ENCODE assay signal across 20 cellular contexts in the genomic region with DNA sequence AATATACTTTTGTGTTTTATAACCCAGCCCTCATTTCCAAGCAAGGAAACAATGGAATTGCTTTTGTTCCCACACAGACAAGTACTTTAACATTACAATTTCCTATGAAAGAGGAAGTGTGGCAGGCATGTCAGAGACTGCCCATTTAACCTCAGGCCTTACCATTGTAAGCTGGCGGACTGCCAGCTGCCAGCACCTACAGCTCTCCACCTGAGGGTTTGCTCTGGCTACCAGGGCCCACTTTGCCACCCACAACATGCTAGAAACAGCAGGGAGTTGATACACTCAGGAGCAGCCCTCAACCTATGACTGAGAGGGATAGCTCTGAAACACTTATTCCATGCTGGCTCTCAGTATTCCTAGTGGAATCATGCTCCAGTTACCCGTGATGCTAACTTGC.
DNase-seq lines count a peak whose midpoint lies in the region; ATAC-seq, FAIRE-seq and TF ChIP-seq lines count a peak whose summit lies in the region.
"Had no signal": no experiment of that assay in that cellular context is flagged by ENCODE, and none has a peak within 500 bp of the region (broad histone marks: within the 10 kb centered on the region; RNA-seq: fewer than 3 reads in every experiment).

No MANE protein-coding gene starts in this region.

- dilution Hi-C loops in keratinocyte (cut with MboI; ENCODE audit: extremely low pct_ligation_motif_present, low sequenced_read_pairs), result no loop called here

- no peak overlapping the region for H2AFZ ChIP-seq in keratinocyte (ENCODE audit: control insufficient read depth, low read length)
- H2AFZ ChIP-seq: hepatocyte had no signal

- intact Hi-C loops in right lobe of liver (cut with DNase I), result no loop called here

- H3K36me3 ChIP-seq in keratinocyte (ENCODE audit: control insufficient read depth in 2 of 2, extremely low read depth in 1 of 2, insufficient read depth in 2 of 2, low read length in 2 of 2) (no peaks in the 10 kb centered on the region), right lobe of liver (no peaks in the 10 kb centered on the region)
- H3K36me3 ChIP-seq: neutrophil, transverse colon had no signal

- TF ChIP-seq CTCF in keratinocyte (optimal IDR thresholded peaks at IDR 0.05 in 1 of 3, IDR thresholded peaks at IDR 0.05 in 1 of 3, conservative IDR thresholded peaks at IDR 0.05 in 1 of 3; ENCODE audit: extremely low read depth in 1 of 3, insufficient read depth in 2 of 3, low read length in 3 of 3) (no peak), right lobe of liver (IDR thresholded peaks at IDR 0.05) (no peak)

- FAIRE-seq in keratinocyte (lab: Jason Lieb, UNC), result peak; percentile 36

- H3K9me3 ChIP-seq in keratinocyte (ENCODE audit: control insufficient read depth, low read depth, low read length) (no peaks in the 10 kb centered on the region), right lobe of liver (no peaks in the 10 kb centered on the region)
- H3K9me3 ChIP-seq: neutrophil, transverse colon had no signal

- no peaks in the 10 kb centered on the region for H3K27me3 ChIP-seq in keratinocyte (ENCODE audit: control insufficient read depth, extremely low read depth, insufficient read depth, low read length)
- no peaks in the 10 kb centered on the region for H3K27me3 ChIP-seq in right lobe of liver
- H3K27me3 ChIP-seq: hepatocyte, neutrophil, transverse colon had no signal

- WGBS in right lobe of liver (ENCODE audit: insufficient coverage, low coverage, low lambda C conversion rate, missing lambda C conversion rate), result 31% methylated on average over 2 of the region's 2 CpGs

- H3K9ac ChIP-seq in keratinocyte (ENCODE audit: control insufficient read depth, extremely low read depth, insufficient read depth, low read length), result no peak overlapping the region

- no peak overlapping the region for H3K27ac ChIP-seq in keratinocyte (ENCODE audit: control insufficient read depth, insufficient read depth, low read length)
- H3K27ac ChIP-seq in right lobe of liver, result no peak overlapping the region
- H3K27ac ChIP-seq: hepatocyte, neutrophil, transverse colon had no signal

- no peak for TF ChIP-seq POLR2A in right lobe of liver (IDR thresholded peaks at IDR 0.05)

- no peaks in the 10 kb centered on the region for H3K9me1 ChIP-seq in keratinocyte (ENCODE audit: control insufficient read depth, extremely low read depth, insufficient read depth, low read length)

- no peak overlapping the region for H3K4me2 ChIP-seq in keratinocyte (ENCODE audit: control insufficient read depth, extremely low read depth, insufficient read depth, low read depth, low read length)
- H3K4me2 ChIP-seq: hepatocyte had no signal

- no peaks in the 10 kb centered on the region for H4K20me1 ChIP-seq in keratinocyte (ENCODE audit: control insufficient read depth, extremely low read depth, insufficient read depth, low read length)

- peaks cover 11% of the 10 kb centered on the region for H3K4me1 ChIP-seq in keratinocyte (ENCODE audit: control insufficient read depth, extremely low read depth, insufficient read depth, low read length)
- no peaks in the 10 kb centered on the region for H3K4me1 ChIP-seq in right lobe of liver
- H3K4me1 ChIP-seq: transverse colon had no signal

- ATAC-seq in GM18858 (IDR thresholded peaks at IDR 0.05; ENCODE audit: unreplicated experiment) (peak; percentile 70), HG03378 (IDR thresholded peaks at IDR 0.05; ENCODE audit: unreplicated experiment) (peak; percentile 71), HG03469 (IDR thresholded peaks at IDR 0.05; ENCODE audit: unreplicated experiment) (no peak), HG02642 (IDR thresholded peaks at IDR 0.05; ENCODE audit: poor library complexity, unreplicated experiment) (no peak), right lobe of liver (no peak)
- ATAC-seq: HCT116; stimulated activated naive CD8-positive, alpha-beta T cell treated with anti-CD3 and anti-CD28 coated beads, Interleukin-15, Interleukin-2, amounts not matched to agents 100 U/mL and 50 U/mL, for 24 hours had no signal

- H3K79me2 ChIP-seq in keratinocyte (ENCODE audit: control insufficient read depth, insufficient read depth, low read length), result no peaks in the 10 kb centered on the region
- H3K79me2 ChIP-seq: hepatocyte had no signal

- DNase-seq in NCI-H69 (lab: John Stamatoyannopoulos, UW) (peak; percentile 81), keratinocyte (ENCODE audit: low read depth, low spot score) (peak; percentile 7), NCI-H1092 treated with DMSO at 0.1 percent for 48 hours (lab: John Stamatoyannopoulos, UW) (no peak), right lobe of liver (no peak)
- DNase-seq: activated CD4-positive, CD25-positive, alpha-beta regulatory T cell; activated effector memory CD4-positive, alpha-beta T cell treated with Interleukin-2 at 50 U/mL for 16 hours; central memory CD4-positive, alpha-beta T cell; effector memory CD4-positive, alpha-beta T cell; NCI-H2081 treated with DMSO at 0.1 percent for 48 hours; Right ventricle myocardium superior; stimulated activated CD4-positive, alpha-beta T cell treated with anti-CD3 and anti-CD28 coated beads, Interleukin-15, amount 100 ng/mL, for 24 hours; stimulated activated naive CD8-positive, alpha-beta T cell treated with anti-CD3 and anti-CD28 coated beads, Interleukin-15, Interleukin-2, amounts not matched to agents 100 U/mL and 50 U/mL, for 24 hours; transverse colon had no signal

- H3K4me3 ChIP-seq in keratinocyte (ENCODE audit: control insufficient read depth in 2 of 3, extremely low read depth in 1 of 3, insufficient read depth in 2 of 3, low read depth in 1 of 3, low read length in 3 of 3) (no peak overlapping the region), right lobe of liver (no peak overlapping the region)
- H3K4me3 ChIP-seq: hepatocyte, transverse colon had no signal

Comparison
In these comparisons a context has a peak if more than half of its experiments do, and no peak if none do; other contexts are left out.
1. ATAC-seq: peak in GM18858 (single experiment) and HG03378 (single experiment); none in HG03469 (single experiment), HG02642 (single experiment) and right lobe of liver (0 of 4).
2. DNase-seq: peak in NCI-H69 (single experiment) and keratinocyte (single experiment); none in NCI-H1092 treated with DMSO at 0.1 percent for 48 hours (single experiment) and right lobe of liver (0 of 3).